Comparison of ENCODE assay signal across 8 cellular contexts in genomic region chr13:86870388-86870966, GRCh38.
DNase-seq lines count a peak whose midpoint lies in the region; ATAC-seq, FAIRE-seq and TF ChIP-seq lines count a peak whose summit lies in the region.

No MANE protein-coding gene starts in this region.

- no peak overlapping the region for H2AK5ac ChIP-seq in mesenchymal stem cell (ENCODE audit: low read length, severe bottlenecking)

- H2BK12ac ChIP-seq in mesenchymal stem cell (ENCODE audit: low read length in 2 of 2), result peak overlapping the region; percentile 21 to 60

- no peak overlapping the region for H3K27ac Mint-ChIP-seq in Calu3 (ENCODE audit: unreplicated experiment)

- no peaks in the 10 kb centered on the region for H3K79me2 ChIP-seq in K562 (ENCODE audit: control insufficient read depth, insufficient read depth, low read length)

- POLR2A ChIA-PET in K562 (lab: Yijun Ruan, JAX), result no interaction called here

- no peak overlapping the region for H3K4me2 ChIP-seq in K562 (ENCODE audit: insufficient read depth, low read length)
- no peak overlapping the region for H3K4me2 ChIP-seq in mesenchymal stem cell (ENCODE audit: low read length, poor library complexity, severe bottlenecking)

- no peaks in the 10 kb centered on the region for H3K79me1 ChIP-seq in mesenchymal stem cell (replicated peaks; ENCODE audit: low read length, poor library complexity, severe bottlenecking)

- H3K27me3 ChIP-seq in K562 (ENCODE audit: control insufficient read depth in 2 of 2, insufficient read depth in 2 of 2, low read length in 2 of 2), result no peaks in the 10 kb centered on the region
- H3K27me3 ChIP-seq in mesenchymal stem cell (ENCODE audit: control insufficient read depth in 1 of 2, insufficient read depth in 1 of 2, low read length in 2 of 2), result no peaks in the 10 kb centered on the region

- CTCF ChIA-PET in Calu3 (lab: Charles Lee) (no interaction called here), K562 (lab: Yijun Ruan, JAX; ENCODE audit: low intra/inter-chr PET ratio) (no interaction called here)

- no peak overlapping the region for H2AFZ ChIP-seq in K562 (ENCODE audit: low read depth, low read length)
- no peak overlapping the region for H2AFZ ChIP-seq in mesenchymal stem cell (ENCODE audit: low read depth, low read length)

- H3K14ac ChIP-seq in mesenchymal stem cell (ENCODE audit: low read length in 2 of 2), result no peak overlapping the region

- H3K9me3 ChIP-seq in K562 (replicated peaks; ENCODE audit: control insufficient read depth, insufficient read depth, low read depth, low read length), result no peaks in the 10 kb centered on the region
- no peaks in the 10 kb centered on the region for H3K9me3 ChIP-seq in mesenchymal stem cell (ENCODE audit: control insufficient read depth, low read length)

- H3K9me3 Mint-ChIP-seq in Calu3 (ENCODE audit: low read depth, unreplicated experiment), result no peaks in the 10 kb centered on the region

- BruUV-seq in Calu3 (replicated peaks; lab: Mats Ljungman, UMichigan), result no TSS peak
- BruUV-seq in K562 (replicated peaks; lab: Mats Ljungman, UMichigan), result no TSS peak

- H4K8ac ChIP-seq in mesenchymal stem cell (ENCODE audit: low read length), result no peak overlapping the region

- FAIRE-seq in K562 (lab: Jason Lieb, UNC), result no peak

- in situ Hi-C loops in K562 (cut with MboI), result no loop called here

- H3K4me1 ChIP-seq in K562 (replicated peaks in 1 of 2; ENCODE audit: control insufficient read depth in 2 of 2, insufficient read depth in 2 of 2, low read length in 2 of 2) (no peaks in the 10 kb centered on the region), mesenchymal stem cell (ENCODE audit: control insufficient read depth, insufficient read depth, low read depth, low read length) (no peaks in the 10 kb centered on the region)

- H3K4ac ChIP-seq in mesenchymal stem cell (ENCODE audit: low read depth in 1 of 2, low read length in 2 of 2), result no peak overlapping the region

- 3% methylated on average over 3 of the region's 3 CpGs for WGBS in K562 (ENCODE audit: insufficient coverage, low coverage, missing lambda C conversion rate)
- WGBS in mesenchymal stem cell, result 33% methylated on average over 2 of the region's 3 CpGs

- H3K9ac ChIP-seq in K562 (ENCODE audit: insufficient read depth in 1 of 2, low read depth in 2 of 2, low read length in 2 of 2) (no peak overlapping the region), mesenchymal stem cell (ENCODE audit: low read length) (no peak overlapping the region)

- no peaks in the 10 kb centered on the region for H4K20me1 ChIP-seq in K562 (replicated peaks; ENCODE audit: control insufficient read depth, insufficient read depth, low read length)

- no peak overlapping the region for H2BK120ac ChIP-seq in mesenchymal stem cell (ENCODE audit: low read depth, low read length)

- H2BK5ac ChIP-seq in mesenchymal stem cell (ENCODE audit: low read depth, low read length, poor library complexity, severe bottlenecking), result no peak overlapping the region

- H3K27me3 Mint-ChIP-seq in Calu3 (ENCODE audit: unreplicated experiment), result no peaks in the 10 kb centered on the region

- TF ChIP-seq POLR2A in K562 (conservative IDR thresholded peaks at IDR 0.05), result no peak

- H3K4me1 Mint-ChIP-seq in Calu3 (ENCODE audit: low read depth, unreplicated experiment), result no peaks in the 10 kb centered on the region

- intact Hi-C loops in Calu3 (cut with micrococcal nuclease; ENCODE audit: unreplicated experiment), result loop anchor here (2.0 kb wide), 1 partner anchor 404 kb away; no protein-coding TSS in a partner anchor
- intact Hi-C loops in K562 (cut with micrococcal nuclease), result no loop called here

- no peaks in the 10 kb centered on the region for H3K36me3 ChIP-seq in K562 (ENCODE audit: control insufficient read depth, insufficient read depth, low read length)
- H3K36me3 ChIP-seq in mesenchymal stem cell (ENCODE audit: control insufficient read depth in 1 of 2, insufficient read depth in 2 of 2, low read depth in 1 of 2, low read length in 2 of 2), result no peaks in the 10 kb centered on the region

- H3K36me3 Mint-ChIP-seq in Calu3 (ENCODE audit: insufficient read depth, unreplicated experiment), result no peaks in the 10 kb centered on the region

- H3K4me3 ChIP-seq in K562 (no peak overlapping the region), mesenchymal stem cell (ENCODE audit: insufficient read depth in 1 of 2, low read depth in 1 of 2, low read length in 2 of 2) (no peak overlapping the region)

- TF ChIP-seq RAD21 in K562 (CRISPR knock-in tag; conservative IDR thresholded peaks at IDR 0.05 in 1 of 2, IDR thresholded peaks at IDR 0.05 in 1 of 2), result peak; percentile 69 to 75

- ATAC-seq in K562 (no peak), GM21423 (IDR thresholded peaks at IDR 0.05; ENCODE audit: unreplicated experiment) (no peak)

- no peak overlapping the region for H2BK15ac ChIP-seq in mesenchymal stem cell (ENCODE audit: low read depth, poor library complexity, severe bottlenecking)

- no peak overlapping the region for H3K23ac ChIP-seq in mesenchymal stem cell (ENCODE audit: low read length in 2 of 2)

- H3K27ac ChIP-seq in K562 (ENCODE audit: extremely low read depth, low read depth, low read length), result no peak overlapping the region
- no peak overlapping the region for H3K27ac ChIP-seq in mesenchymal stem cell (ENCODE audit: low read length, poor library complexity, severe bottlenecking)

- TF ChIP-seq CTCF in Calu3 (IDR thresholded peaks at IDR 0.05; ENCODE audit: unreplicated experiment) (no peak), LNCAP (IDR thresholded peaks at IDR 0.05) (peak; percentile 55), K562 (IDR thresholded peaks at IDR 0.05 in 2 of 3, conservative IDR thresholded peaks at IDR 0.05 in 1 of 3; ENCODE audit: insufficient read depth in 2 of 3, low read depth in 1 of 3, low read length in 3 of 3) (peak in 2 of 3 experiments; percentile 22 to 42; a peak in 2 of 6 replicates)

- TF ChIP-seq EP300 in K562 (IDR thresholded peaks at IDR 0.05; ENCODE audit: low read length), result no peak

- no peak overlapping the region for H3K18ac ChIP-seq in mesenchymal stem cell (ENCODE audit: low read depth in 1 of 2, low read length in 2 of 2)

- no peaks in the 10 kb centered on the region for H3K9me1 ChIP-seq in K562 (ENCODE audit: control insufficient read depth, insufficient read depth, low read length)

- H3K4me3 Mint-ChIP-seq in Calu3 (ENCODE audit: low read depth, unreplicated experiment), result no peak overlapping the region

- H4K91ac ChIP-seq in mesenchymal stem cell (ENCODE audit: low read length), result no peak overlapping the region

- DNase-seq in Calu3, result peak; percentile 0
- peak in 1 of 4 experiments; percentile 6 for DNase-seq in K562 (ENCODE audit: extremely low read depth in 1 of 4, low spot score in 3 of 4)
- DNase-seq in mesenchymal stem cell, result peak; percentile 27
- DNase-seq in putamen (ENCODE audit: low spot score), result no peak
- no peak for DNase-seq in nucleus accumbens (lab: John Stamatoyannopoulos, UW)
- DNase-seq in activated CD4-positive, alpha-beta T cell treated with anti-CD3 and anti-CD28 coated beads for 4 hours, result no peak

TF ChIP-seq in K562, 482 proteins besides CTCF, POLR2A, EP300 and RAD21 (continues in another document):
- TF ChIP-seq ZNF75A (CRISPR knock-in tag; IDR thresholded peaks at IDR 0.05) (no peak), ARID1B (IDR thresholded peaks at IDR 0.05) (no peak), ATF6 (CRISPR knock-in tag; IDR thresholded peaks at IDR 0.05) (no peak), HDAC8 (tag; IDR thresholded peaks at IDR 0.05) (no peak), TRIM28 (IDR thresholded peaks at IDR 0.05) (no peak), E2F1 (CRISPR knock-in tag; IDR thresholded peaks at IDR 0.05) (no peak), ZC3H8 (IDR thresholded peaks at IDR 0.05) (no peak), KAT2B (IDR thresholded peaks at IDR 0.05; ENCODE audit: low read depth, low read length) (no peak)

Comparison
In these comparisons a context has a peak if more than half of its experiments do, and no peak if none do; other contexts are left out.
1. DNase-seq: peak in Calu3 (single experiment) and mesenchymal stem cell (single experiment); none in putamen (single experiment), nucleus accumbens (0 of 56) and activated CD4-positive, alpha-beta T cell treated with anti-CD3 and anti-CD28 coated beads for 4 hours (0 of 2).